In the genomic region with DNA sequence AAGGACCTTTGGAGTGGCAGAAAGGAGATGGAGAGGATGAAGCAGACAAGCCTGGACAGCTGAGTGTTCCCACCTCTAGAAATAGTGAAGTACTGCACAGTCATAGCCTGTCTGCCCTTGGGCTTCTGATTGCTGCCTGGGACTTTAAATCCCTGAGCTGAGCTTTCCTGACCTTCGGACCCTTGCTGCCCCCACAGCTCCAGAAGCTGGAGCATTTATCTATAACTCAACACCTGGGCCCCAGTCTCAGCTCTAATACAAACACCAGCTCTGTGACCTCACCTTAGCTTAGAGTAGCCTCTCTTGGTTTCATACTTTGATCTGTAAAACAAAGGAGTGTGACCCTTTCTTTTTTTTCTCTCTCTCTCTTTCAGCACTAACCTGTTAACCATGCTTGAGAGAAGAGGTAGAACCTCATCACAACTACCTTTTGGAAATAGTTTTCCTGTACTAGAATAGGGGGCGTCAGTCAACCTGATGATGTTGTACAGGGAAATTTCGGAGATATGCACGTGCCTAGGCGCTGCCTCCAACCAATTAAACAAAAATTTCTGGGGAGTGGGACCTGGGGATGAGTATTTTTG, we compare ENCODE assay signal across 1 cellular context.
TF ChIP-seq lines count a peak whose summit lies in the region.

No MANE protein-coding gene starts in this region.

TF ChIP-seq in HepG2, 621 proteins besides CTCF, POLR2A, EP300 and RAD21 (continued from another document):
- TF ChIP-seq, protein P1, sequence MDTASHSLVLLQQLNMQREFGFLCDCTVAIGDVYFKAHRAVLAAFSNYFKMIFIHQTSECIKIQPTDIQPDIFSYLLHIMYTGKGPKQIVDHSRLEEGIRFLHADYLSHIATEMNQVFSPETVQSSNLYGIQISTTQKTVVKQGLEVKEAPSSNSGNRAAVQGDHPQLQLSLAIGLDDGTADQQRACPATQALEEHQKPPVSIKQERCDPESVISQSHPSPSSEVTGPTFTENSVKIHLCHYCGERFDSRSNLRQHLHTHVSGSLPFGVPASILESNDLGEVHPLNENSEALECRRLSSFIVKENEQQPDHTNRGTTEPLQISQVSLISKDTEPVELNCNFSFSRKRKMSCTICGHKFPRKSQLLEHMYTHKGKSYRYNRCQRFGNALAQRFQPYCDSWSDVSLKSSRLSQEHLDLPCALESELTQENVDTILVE (CRISPR knock-in tag; IDR thresholded peaks at IDR 0.05) = peak; percentile 76; the same call in 1 of the 2 replicates
- TF ChIP-seq MYC (CRISPR knock-in tag; IDR thresholded peaks at IDR 0.05; ENCODE audit: borderline replicate concordance) (peak; percentile 51; the same call in 1 of the 2 replicates), MED1 (CRISPR knock-in tag; IDR thresholded peaks at IDR 0.05) (peak; percentile 97), DNMT1 (CRISPR knock-in tag; IDR thresholded peaks at IDR 0.05) (no peak), YEATS4 (CRISPR knock-in tag; IDR thresholded peaks at IDR 0.05; ENCODE audit: borderline replicate concordance) (peak; percentile 82), ZNF496 (CRISPR knock-in tag; IDR thresholded peaks at IDR 0.05; ENCODE audit: insufficient replicate concordance) (no peak), ZFP90 (CRISPR knock-in tag; IDR thresholded peaks at IDR 0.05; ENCODE audit: borderline replicate concordance) (peak; percentile 99), HOXA3 (CRISPR knock-in tag; IDR thresholded peaks at IDR 0.05) (peak; percentile 86), AGO2 (optimal IDR thresholded peaks at IDR 0.05; ENCODE audit: low read depth, low read length) (no peak), NCOA1 (CRISPR knock-in tag; IDR thresholded peaks at IDR 0.05) (peak; percentile 88; the same call in 1 of the 2 replicates), KDM4B (CRISPR knock-in tag; IDR thresholded peaks at IDR 0.05) (peak; percentile 64; the same call in 1 of the 2 replicates), KAT7 (CRISPR knock-in tag; IDR thresholded peaks at IDR 0.05; ENCODE audit: borderline replicate concordance) (0 out of 2 replicates have a peak, but pooled peaks have one; percentile 21), ZNF790 (CRISPR knock-in tag; IDR thresholded peaks at IDR 0.05; ENCODE audit: borderline replicate concordance) (no peak), ESRRA (CRISPR knock-in tag; IDR thresholded peaks at IDR 0.05; ENCODE audit: low read depth) (peak; percentile 98), ZNF607 (CRISPR knock-in tag; IDR thresholded peaks at IDR 0.05; ENCODE audit: borderline replicate concordance) (0 out of 2 replicates have a peak, but pooled peaks have one; percentile 34), TGIF2 (CRISPR knock-in tag; IDR thresholded peaks at IDR 0.05) (no peak), ZNF543 (CRISPR knock-in tag; IDR thresholded peaks at IDR 0.05) (peak; percentile 72; the same call in 1 of the 2 replicates), ZFP41 (CRISPR knock-in tag; IDR thresholded peaks at IDR 0.05; ENCODE audit: borderline replicate concordance) (no peak), ZSCAN21 (CRISPR knock-in tag; IDR thresholded peaks at IDR 0.05; ENCODE audit: borderline replicate concordance) (peak; percentile 75)
- TF ChIP-seq, protein P2, sequence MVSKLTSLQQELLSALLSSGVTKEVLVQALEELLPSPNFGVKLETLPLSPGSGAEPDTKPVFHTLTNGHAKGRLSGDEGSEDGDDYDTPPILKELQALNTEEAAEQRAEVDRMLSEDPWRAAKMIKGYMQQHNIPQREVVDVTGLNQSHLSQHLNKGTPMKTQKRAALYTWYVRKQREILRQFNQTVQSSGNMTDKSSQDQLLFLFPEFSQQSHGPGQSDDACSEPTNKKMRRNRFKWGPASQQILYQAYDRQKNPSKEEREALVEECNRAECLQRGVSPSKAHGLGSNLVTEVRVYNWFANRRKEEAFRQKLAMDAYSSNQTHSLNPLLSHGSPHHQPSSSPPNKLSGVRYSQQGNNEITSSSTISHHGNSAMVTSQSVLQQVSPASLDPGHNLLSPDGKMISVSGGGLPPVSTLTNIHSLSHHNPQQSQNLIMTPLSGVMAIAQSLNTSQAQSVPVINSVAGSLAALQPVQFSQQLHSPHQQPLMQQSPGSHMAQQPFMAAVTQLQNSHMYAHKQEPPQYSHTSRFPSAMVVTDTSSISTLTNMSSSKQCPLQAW (CRISPR knock-in tag; IDR thresholded peaks at IDR 0.05) = peak; percentile 94
- TF ChIP-seq, protein P3, sequence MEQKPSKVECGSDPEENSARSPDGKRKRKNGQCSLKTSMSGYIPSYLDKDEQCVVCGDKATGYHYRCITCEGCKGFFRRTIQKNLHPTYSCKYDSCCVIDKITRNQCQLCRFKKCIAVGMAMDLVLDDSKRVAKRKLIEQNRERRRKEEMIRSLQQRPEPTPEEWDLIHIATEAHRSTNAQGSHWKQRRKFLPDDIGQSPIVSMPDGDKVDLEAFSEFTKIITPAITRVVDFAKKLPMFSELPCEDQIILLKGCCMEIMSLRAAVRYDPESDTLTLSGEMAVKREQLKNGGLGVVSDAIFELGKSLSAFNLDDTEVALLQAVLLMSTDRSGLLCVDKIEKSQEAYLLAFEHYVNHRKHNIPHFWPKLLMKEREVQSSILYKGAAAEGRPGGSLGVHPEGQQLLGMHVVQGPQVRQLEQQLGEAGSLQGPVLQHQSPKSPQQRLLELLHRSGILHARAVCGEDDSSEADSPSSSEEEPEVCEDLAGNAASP (CRISPR knock-in tag; IDR thresholded peaks at IDR 0.05; ENCODE audit: borderline replicate concordance) = peak; percentile 92
- TF ChIP-seq, protein P4, sequence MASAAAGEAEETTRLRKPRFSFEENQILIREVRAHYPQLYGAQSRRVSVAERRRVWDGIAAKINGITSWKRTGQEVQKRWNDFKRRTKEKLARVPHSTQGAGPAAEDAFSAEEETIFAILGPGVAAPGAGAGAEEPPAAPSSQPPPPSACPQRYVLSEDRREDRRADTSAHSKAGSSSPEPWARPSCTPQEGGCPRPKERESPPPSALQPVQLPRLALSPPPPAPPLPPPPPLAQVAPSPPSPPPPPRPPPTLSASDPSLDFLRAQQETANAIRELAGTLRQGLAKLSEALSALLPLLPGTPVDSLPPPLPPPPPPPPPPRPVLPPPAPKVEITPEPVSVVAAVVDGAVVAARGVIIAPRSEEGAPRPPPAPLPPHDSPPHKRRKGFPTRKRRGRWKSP (CRISPR knock-in tag; IDR thresholded peaks at IDR 0.05) = peak; percentile 71; the same call in 1 of the 2 replicates
